8 cellular contexts compared by ENCODE assay signal in genomic region chr4:111937368-111937767, GRCh38.
DNase-seq lines count a peak whose midpoint lies in the region; ATAC-seq and TF ChIP-seq lines count a peak whose summit lies in the region.

No MANE protein-coding gene starts in this region.

- peak; percentile 88 for ATAC-seq in GM18868 (IDR thresholded peaks at IDR 0.05; ENCODE audit: unreplicated experiment)
- ATAC-seq in HG03066 (IDR thresholded peaks at IDR 0.05; ENCODE audit: low read depth, unreplicated experiment) = peak; percentile 90
- peak; percentile 76 for ATAC-seq in foreskin keratinocyte
- ATAC-seq in left ventricle myocardium superior = no peak

- intact Hi-C loops in left ventricle myocardium superior (cut with micrococcal nuclease) = no loop called here

- DNase-seq in AG04449 (ENCODE audit: low read depth, low spot score) (no peak), NOMO-1 treated with dmso at 0.1 percent for 144 hours (lab: John Stamatoyannopoulos, UW; ENCODE audit: unreplicated experiment) (peak; percentile 27), foreskin keratinocyte (peak in 1 of 2 donors; percentile 70), mucosa of gallbladder (ENCODE audit: low spot score) (no peak), left ventricle myocardium superior (no peak)
- DNase-seq in stimulated activated CD4-positive, alpha-beta T cell treated with anti-CD3 and anti-CD28 coated beads, Interleukin-2, amount 100 ng/mL, for 24 hours = no peak

- CTCF ChIA-PET in AG04449 (lab: Yijun Ruan, JAX) = interaction anchor here (0.9 to 4.5 kb wide), 13 partner anchors 9 to 1939 kb away, joined by 3 to 30 read pairs (median 5); no protein-coding TSS in a partner anchor

- H3K4me1 ChIP-seq in foreskin keratinocyte = peaks cover 4% of the 10 kb centered on the region

- no peak overlapping the region for H3K27ac ChIP-seq in foreskin keratinocyte

- POLR2A ChIA-PET in AG04449 (lab: Yijun Ruan, JAX) = no interaction called here

- TF ChIP-seq CTCF in AG04449 (IDR thresholded peaks at IDR 0.05; ENCODE audit: insufficient read depth, low read length, missing control alignments) (peak; percentile 1), foreskin keratinocyte (conservative IDR thresholded peaks at IDR 0.05) (peak; percentile 74)

- no peak overlapping the region for H3K4me3 ChIP-seq in AG04449 (ENCODE audit: low read depth, low read length)

- H3K27me3 ChIP-seq in foreskin keratinocyte = peaks cover 8% of the 10 kb centered on the region
